19 cellular contexts compared by ENCODE assay signal in genomic region chr19:5103812-5104410, GRCh38.
DNase-seq lines count a peak whose midpoint lies in the region; ATAC-seq, FAIRE-seq and TF ChIP-seq lines count a peak whose summit lies in the region.
"Had no signal": no experiment of that assay in that cellular context is flagged by ENCODE, and none has a peak within 500 bp of the region (broad histone marks: within the 10 kb centered on the region; RNA-seq: fewer than 3 reads in every experiment).

No MANE protein-coding gene starts in this region.

- no peaks in the 10 kb centered on the region for H3K79me2 ChIP-seq in HepG2 (ENCODE audit: insufficient read depth, low read length)

- no peak for ATAC-seq in HepG2
- no peak for ATAC-seq in right lobe of liver
- peak; percentile 30 for ATAC-seq in aorta (ENCODE audit: low FRiP score)
- no peak for ATAC-seq in HG02610 (IDR thresholded peaks at IDR 0.05; ENCODE audit: unreplicated experiment)
- no peak for ATAC-seq in GM19463 (IDR thresholded peaks at IDR 0.05; ENCODE audit: unreplicated experiment)
- ATAC-seq: activated CD4-positive, CD25-positive, alpha-beta regulatory T cell treated with anti-CD3 and anti-CD28 coated beads, Interleukin-2, amount 50 U/mL, for 24 hours; natural killer cell treated with Interleukin-12 subunit alpha and Interleukin-12 subunit beta and Interleukin-15 and Interleukin-18, amount 100 ng/mL, for 72 hours; PC-3 had no signal

- H3K4me1 ChIP-seq in HepG2 (ENCODE audit: insufficient read depth, low read length) (peaks cover 22% of the 10 kb centered on the region), right lobe of liver (peaks cover 0 to 31% (median 11%) of the 10 kb centered on the region in 4 donors), neuronal stem cell (ENCODE audit: control insufficient read depth in 2 of 2, insufficient read depth in 1 of 2, low read depth in 1 of 2, low read length in 2 of 2) (peaks cover 0 to 5% of the 10 kb centered on the region in 2 donors), aorta (ENCODE audit: control insufficient read depth in 1 of 2, insufficient read depth in 2 of 2, low read length in 2 of 2) (peaks cover 2% of the 10 kb centered on the region in 2 donors)

- H4K91ac ChIP-seq in neuronal stem cell (ENCODE audit: low read depth, low read length, poor library complexity), result no peak overlapping the region

- H4K8ac ChIP-seq in neuronal stem cell (ENCODE audit: low read depth, low read length), result no peak overlapping the region

- POLR2A ChIA-PET in HepG2 (lab: Yijun Ruan, JAX), result no interaction called here

- 88% methylated on average over 11 of the region's 17 CpGs for WGBS in HepG2 (ENCODE audit: low lambda C conversion rate)
- WGBS in right lobe of liver (ENCODE audit: insufficient coverage, low coverage, low lambda C conversion rate, missing lambda C conversion rate), result 33% methylated on average over 3 of the region's 17 CpGs
- no CpG with 5 or more reads among the region's 17 CpGs for WGBS in neuronal stem cell (ENCODE audit: extremely low coverage in 2 of 2, insufficient read length in 2 of 2, insufficient replicate concordance in 1 of 2), 2 donors
- 11 to 26% methylated on average over 16 to 17 of the region's 17 CpGs for WGBS in aorta, 2 donors

- no peak overlapping the region for H2AK5ac ChIP-seq in neuronal stem cell (ENCODE audit: low read depth, low read length)

- no TSS peak for BruUV-seq in HepG2 (replicated peaks; lab: Mats Ljungman, UMichigan)

- no peak overlapping the region for H2BK15ac ChIP-seq in neuronal stem cell (ENCODE audit: low read length)

- intact Hi-C loops in HepG2 (cut with micrococcal nuclease; ENCODE audit: unreplicated experiment), result no loop called here
- intact Hi-C loops in right lobe of liver (cut with DNase I), result no loop called here
- intact Hi-C loops in aorta (cut with DNase I), result no loop called here

- peaks cover 4% of the 10 kb centered on the region; the same call in 1 of the 2 replicates for H4K20me1 ChIP-seq in HepG2 (ENCODE audit: insufficient read depth, low read length)

- peaks cover 2% of the 10 kb centered on the region for H3K79me1 ChIP-seq in neuronal stem cell (ENCODE audit: low read depth, low read length)

- no peak overlapping the region for H2AFZ ChIP-seq in HepG2 (ENCODE audit: low read length)
- no peak overlapping the region for H2AFZ ChIP-seq in neuronal stem cell (ENCODE audit: low read length)

- CTCF ChIA-PET in HepG2 (lab: Yijun Ruan, JAX; ENCODE audit: low intra/inter-chr PET ratio, low total read pairs), result no interaction called here

- H3K18ac ChIP-seq in neuronal stem cell (ENCODE audit: low read length), result no peak overlapping the region

- H3K23ac ChIP-seq in neuronal stem cell (ENCODE audit: low read depth, low read length, poor library complexity), result peak overlapping the region; percentile 8

- FAIRE-seq in HepG2 (lab: Jason Lieb, UNC), result no peak
- FAIRE-seq: H1 had no signal

- no peak overlapping the region for H3K4me2 ChIP-seq in HepG2 (ENCODE audit: low read depth, low read length)
- H3K4me2 ChIP-seq in neuronal stem cell (ENCODE audit: insufficient read depth, low read length, poor library complexity, severe bottlenecking), result no peak overlapping the region

- H3K9me3 ChIP-seq in HepG2 (ENCODE audit: low read length) (peaks cover 16% of the 10 kb centered on the region), right lobe of liver (peaks cover 0 to 5% (median 0%) of the 10 kb centered on the region in 4 donors), neuronal stem cell (replicated peaks in 1 of 2; ENCODE audit: control insufficient read depth in 2 of 2, insufficient read depth in 1 of 2, low read depth in 1 of 2, low read length in 2 of 2) (peaks cover 10 to 17% of the 10 kb centered on the region in 2 donors), aorta (ENCODE audit: control insufficient read depth, low read length) (no peaks in the 10 kb centered on the region)

- in situ Hi-C loops in HepG2 (cut with HindIII; ENCODE audit: extremely low pct_ligation_motif_present, low pct_unique_long_range_greater_than_20kb), result no loop called here

- H3K4ac ChIP-seq in neuronal stem cell (ENCODE audit: low read length), result no peak overlapping the region

- TF ChIP-seq POLR2A in HepG2 (IDR thresholded peaks at IDR 0.05; ENCODE audit: insufficient read depth in 1 of 2, low read depth in 2 of 2, low read length in 2 of 2) (no peak), right lobe of liver (IDR thresholded peaks at IDR 0.05) (no peak)

- H3K27ac ChIP-seq in HepG2 (ENCODE audit: extremely low read length, insufficient read depth, low read length) (no peak overlapping the region), right lobe of liver (peak overlapping the region in 1 of 3 donors; percentile 31), neuronal stem cell (replicated peaks; ENCODE audit: low read length) (no peak overlapping the region), aorta (ENCODE audit: low read depth in 1 of 2, low read length in 2 of 2) (peak overlapping the region; percentile 29 to 39)

- H2BK120ac ChIP-seq in neuronal stem cell (ENCODE audit: low read depth, low read length), result no peak overlapping the region

- H3K14ac ChIP-seq in neuronal stem cell (ENCODE audit: low read length), result no peak overlapping the region

- no peaks in the 10 kb centered on the region; a peak in 1 of 5 replicates for H3K27me3 ChIP-seq in HepG2 (ENCODE audit: control insufficient read depth in 1 of 2, insufficient read depth in 2 of 2, low read length in 2 of 2)
- no peaks in the 10 kb centered on the region for H3K27me3 ChIP-seq in right lobe of liver
- no peaks in the 10 kb centered on the region for H3K27me3 ChIP-seq in neuronal stem cell (ENCODE audit: control insufficient read depth in 3 of 3, insufficient read depth in 3 of 3, low read depth in 1 of 3, low read length in 3 of 3)
- no peaks in the 10 kb centered on the region for H3K27me3 ChIP-seq in aorta (ENCODE audit: control insufficient read depth in 1 of 2, insufficient read depth in 2 of 2, low read length in 1 of 2)

- H2BK12ac ChIP-seq in neuronal stem cell (ENCODE audit: low read length), result no peak overlapping the region

- TF ChIP-seq CTCF in HepG2 (CRISPR knock-in tag; IDR thresholded peaks at IDR 0.05) (no peak), right lobe of liver (IDR thresholded peaks at IDR 0.05) (no peak)

- no peak for TF ChIP-seq RAD21 in HepG2 (CRISPR knock-in tag; IDR thresholded peaks at IDR 0.05)

- DNase-seq in HepG2 (ENCODE audit: low spot score) (no peak), right lobe of liver (no peak), globus pallidus (ENCODE audit: low spot score) (peak; percentile 23), neuronal stem cell (ENCODE audit: low spot score) (no peak), aorta (no peak), NCI-H69 (lab: John Stamatoyannopoulos, UW) (no peak)
- DNase-seq: ACHN; activated T-cell treated with anti-CD3 and anti-CD28 coated beads, Interleukin-2, amount 50 U/mL, for 48 hours; erythroblast; islet precursor cell; NCI-H748 treated with DMSO at 0.1 percent for 48 hours; PC-3; stimulated activated naive CD4-positive, alpha-beta T cell treated with Interleukin-2 at 50 U/mL for 16 hours; T-helper 9 cell had no signal

- TF ChIP-seq EP300 in HepG2 (IDR thresholded peaks at IDR 0.05; ENCODE audit: low read depth in 2 of 2, low read length in 2 of 2) (no peak), HepG2 (CRISPR knock-in tag; IDR thresholded peaks at IDR 0.05; ENCODE audit: borderline replicate concordance) (no peak)

- peaks cover 8 to 23% of the 10 kb centered on the region in 2 experiments for H3K36me3 ChIP-seq in HepG2 (replicated peaks in 1 of 2; ENCODE audit: control insufficient read depth in 1 of 2, insufficient read depth in 2 of 2, low read length in 2 of 2)
- H3K36me3 ChIP-seq in right lobe of liver, result peaks cover 0 to 5% (median 1%) of the 10 kb centered on the region in 4 donors
- H3K36me3 ChIP-seq in neuronal stem cell (replicated peaks in 1 of 2; ENCODE audit: control insufficient read depth in 2 of 2, insufficient read depth in 2 of 2, low read length in 2 of 2), result peaks cover 0 to 46% of the 10 kb centered on the region in 2 donors
- H3K36me3 ChIP-seq in aorta (ENCODE audit: control insufficient read depth in 1 of 2, insufficient read depth in 2 of 2, low read length in 1 of 2), result peaks cover 0 to 1% of the 10 kb centered on the region in 2 donors

- H3K4me3 ChIP-seq in HepG2 (replicated peaks in 1 of 3; ENCODE audit: insufficient read depth in 1 of 3, low read depth in 2 of 3, low read length in 3 of 3) (no peak overlapping the region), right lobe of liver (no peak overlapping the region), neuronal stem cell (ENCODE audit: low read length in 2 of 2) (no peak overlapping the region), aorta (ENCODE audit: low read length in 2 of 2) (no peak overlapping the region)

- no peak overlapping the region for H2BK5ac ChIP-seq in neuronal stem cell (ENCODE audit: low read length)

- H3K9ac ChIP-seq in HepG2 (ENCODE audit: insufficient read depth, low read depth, low read length) (no peak overlapping the region), neuronal stem cell (ENCODE audit: low read depth, low read length, poor library complexity) (peak overlapping the region; percentile 10)

TF ChIP-seq in HepG2, 621 proteins besides CTCF, POLR2A, EP300 and RAD21 (continues in another document):
- TF ChIP-seq HNF4G (IDR thresholded peaks at IDR 0.05; ENCODE audit: borderline replicate concordance, low read depth, low read length) (no peak), HNF4G (CRISPR knock-in tag; IDR thresholded peaks at IDR 0.05; ENCODE audit: borderline replicate concordance, low read depth) (no peak), AGO2 (optimal IDR thresholded peaks at IDR 0.05; ENCODE audit: low read depth, low read length) (peak; percentile 18), U2AF2 (IDR thresholded peaks at IDR 0.05; ENCODE audit: low read depth, low read length) (no peak), KDM3A (CRISPR knock-in tag; IDR thresholded peaks at IDR 0.05; ENCODE audit: low read depth) (no peak), ZBTB33 (CRISPR knock-in tag; IDR thresholded peaks at IDR 0.05) (no peak), RXRB (CRISPR knock-in tag; IDR thresholded peaks at IDR 0.05; ENCODE audit: borderline replicate concordance) (no peak)

Comparison
In these comparisons a context has a peak if more than half of its experiments do, and no peak if none do; other contexts are left out.
1. H3K27ac ChIP-seq: peak in aorta (2 of 2); none in HepG2 (single experiment) and neuronal stem cell (single experiment).